Comparison of ENCODE assay signal across 8 cellular contexts in the genomic region with DNA sequence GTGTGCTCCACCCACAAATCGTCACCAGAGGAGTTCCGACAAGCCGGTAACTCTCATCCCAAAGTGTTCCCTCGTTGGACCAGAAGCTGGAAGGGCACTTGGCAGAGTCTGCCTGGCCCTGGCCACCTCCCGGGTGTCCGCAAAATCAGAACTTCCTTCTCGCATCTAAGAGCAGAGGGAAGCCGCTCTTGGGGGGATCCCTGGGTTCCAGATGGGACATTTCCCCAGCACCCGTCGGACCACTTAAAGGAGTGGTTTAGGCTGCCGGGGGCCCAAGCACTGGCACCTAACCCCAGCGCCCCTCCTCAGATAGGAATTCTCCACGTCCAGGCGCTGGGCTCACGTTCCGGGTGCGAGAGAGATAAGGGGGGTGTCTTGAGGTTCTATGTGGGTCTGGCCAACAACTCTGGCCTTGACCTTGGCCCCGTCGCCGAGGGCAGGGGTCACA. TPM values are rescaled to one million over a fixed set of nuclear protein-coding genes. Genes with fewer than 3 reads are reported as not detected.
DNase-seq lines count a peak whose midpoint lies in the region; ATAC-seq and TF ChIP-seq lines count a peak whose summit lies in the region.

No MANE protein-coding gene starts in this region.

- DNase-seq in NCI-H69 (lab: John Stamatoyannopoulos, UW): peak; percentile 36
- DNase-seq in osteocyte (ENCODE audit: extremely low spot score, unreplicated experiment): no peak
- no peak for DNase-seq in medulla oblongata (ENCODE audit: extremely low spot score)
- DNase-seq in NAMALWA (ENCODE audit: low spot score): no peak
- DNase-seq in globus pallidus (ENCODE audit: low spot score): no peak

- no peak overlapping the region for H3K4me3 ChIP-seq in endocrine pancreas (ENCODE audit: control insufficient read depth, insufficient read depth, low read length)

- H3K9me3 ChIP-seq in endocrine pancreas (ENCODE audit: control insufficient read depth, low read length): no peaks in the 10 kb centered on the region

- no peaks in the 10 kb centered on the region for H3K36me3 ChIP-seq in endocrine pancreas (ENCODE audit: control insufficient read depth, insufficient read depth, low read length)

- H3K4me3 Mint-ChIP-seq in osteocyte (ENCODE audit: unreplicated experiment): peak overlapping the region; percentile 82

- no peaks in the 10 kb centered on the region for H3K27me3 Mint-ChIP-seq in osteocyte (ENCODE audit: unreplicated experiment)

- ATAC-seq in GM21367 (IDR thresholded peaks at IDR 0.05; ENCODE audit: unreplicated experiment): peak; percentile 12
- ATAC-seq in activated CD4-positive, CD25-positive, alpha-beta regulatory T cell treated with anti-CD3 and anti-CD28 coated beads, Interleukin-2, amount 50 U/mL, for 24 hours: no peak

- H3K4me1 Mint-ChIP-seq in osteocyte (ENCODE audit: unreplicated experiment): peaks cover 26% of the 10 kb centered on the region

- no peaks in the 10 kb centered on the region for H3K9me3 Mint-ChIP-seq in osteocyte (ENCODE audit: unreplicated experiment)

- H3K9ac ChIP-seq in endocrine pancreas (ENCODE audit: control insufficient read depth, insufficient read depth, low read length): peak overlapping the region; percentile 45

- H3K27me3 ChIP-seq in endocrine pancreas (ENCODE audit: control insufficient read depth, insufficient read depth, low read length): no peaks in the 10 kb centered on the region

- TF ChIP-seq CTCF in osteocyte (IDR thresholded peaks at IDR 0.05): no peak

- peak overlapping the region; percentile 91 for H3K27ac Mint-ChIP-seq in osteocyte (ENCODE audit: unreplicated experiment)

- H3K36me3 Mint-ChIP-seq in osteocyte (ENCODE audit: unreplicated experiment): peaks cover 3% of the 10 kb centered on the region

- no peaks in the 10 kb centered on the region for H3K4me1 ChIP-seq in endocrine pancreas (ENCODE audit: control insufficient read depth, insufficient read depth, low read length)

RNA-seq across cellular contexts. Expression of gene MAP2K7, which starts 0.9 kb away (rescaled TPM):
- 34.4 and 42.1 TPM in 2 replicates for total RNA-seq in osteocyte

RNA-seq across cellular contexts. Expression of gene TGFBR3L, which starts 11.8 kb away (rescaled TPM):
- total RNA-seq in osteocyte: 2.3 and 2.6 TPM in 2 replicates

RNA-seq across cellular contexts. Expression of gene LRRC8E, which starts 14.5 kb away (rescaled TPM):
- total RNA-seq in osteocyte: 3.3 and 3.5 TPM in 2 replicates

RNA-seq across cellular contexts. Expression of gene SNAPC2, which starts 17.3 kb away (rescaled TPM):
- 19.6 and 21.9 TPM in 2 replicates for total RNA-seq in osteocyte

RNA-seq across cellular contexts. Expression of gene CTXN1, which starts 23.1 kb away (rescaled TPM):
- 28.7 and 28.8 TPM in 2 replicates for total RNA-seq in osteocyte
